8 cellular contexts compared by ENCODE assay signal in genomic region chr3:133930341-133930933, GRCh38. TPM values are rescaled to one million over a fixed set of nuclear protein-coding genes. Genes with fewer than 3 reads are reported as not detected.
DNase-seq lines count a peak whose midpoint lies in the region; ATAC-seq and TF ChIP-seq lines count a peak whose summit lies in the region.

No MANE protein-coding gene starts in this region.

- H3K9ac ChIP-seq in liver (ENCODE audit: low read depth in 1 of 2, low read length in 2 of 2) = no peak overlapping the region

- POLR2A ChIA-PET in MCF 10A (lab: Yijun Ruan, JAX) = interaction anchor here (0.6 to 1.3 kb wide), 4 partner anchors 9 to 281 kb away, joined by 3 to 4 read pairs (median 4); no protein-coding TSS in a partner anchor

- TF ChIP-seq RAD21 in liver (IDR thresholded peaks at IDR 0.05) = peak; percentile 82 to 83

- no peak overlapping the region for H3K4me3 Mint-ChIP-seq in GM23338
- no peak overlapping the region for H3K4me3 Mint-ChIP-seq in MCF 10A (ENCODE audit: unreplicated experiment)
- H3K4me3 Mint-ChIP-seq in activated naive CD4-positive, alpha-beta T cell treated with anti-CD3 and anti-CD28 coated beads for 36 hours = no peak overlapping the region

- H3F3A ChIP-seq in GM23338 (replicated peaks; ENCODE audit: low read depth) = peaks cover 6% of the 10 kb centered on the region; the same call in 1 of the 2 replicates

- no peaks in the 10 kb centered on the region for H3K9me2 ChIP-seq in GM23338 (ENCODE audit: insufficient read depth)

- no peaks in the 10 kb centered on the region; the same call in 1 of the 2 replicates for H3K4me1 ChIP-seq in GM23338 (ENCODE audit: insufficient read depth)
- H3K4me1 ChIP-seq in liver (ENCODE audit: control insufficient read depth in 4 of 4, insufficient read depth in 4 of 4, low read length in 3 of 4) = peaks cover 3 to 10% (median 10%) of the 10 kb centered on the region in 4 donors

- H3K9me3 ChIP-seq in liver (ENCODE audit: control insufficient read depth in 4 of 4, low read length in 3 of 4) = no peaks in the 10 kb centered on the region

- TF ChIP-seq CTCF in AG10803 (conservative IDR thresholded peaks at IDR 0.05; ENCODE audit: low read length) (peak; percentile 90), GM23338 (conservative IDR thresholded peaks at IDR 0.05; ENCODE audit: low read depth in 2 of 2) (peak; percentile 83 to 91), MCF 10A (IDR thresholded peaks at IDR 0.05; ENCODE audit: unreplicated experiment) (peak; percentile 67), liver (IDR thresholded peaks at IDR 0.05; ENCODE audit: low read depth, low read length, missing input control) (peak; percentile 49)

- H3K27me3 Mint-ChIP-seq in GM23338 (ENCODE audit: insufficient read depth, low read depth, poor library complexity) (peaks cover 13% of the 10 kb centered on the region), MCF 10A (ENCODE audit: insufficient read depth, unreplicated experiment) (peaks cover 21% of the 10 kb centered on the region)
- peaks cover 2% of the 10 kb centered on the region for H3K27me3 Mint-ChIP-seq in activated naive CD4-positive, alpha-beta T cell treated with anti-CD3 and anti-CD28 coated beads for 36 hours (ENCODE audit: low read depth)

- H3K27ac ChIP-seq in GM23338 (ENCODE audit: low read depth) = no peak overlapping the region
- no peak overlapping the region for H3K27ac ChIP-seq in liver (ENCODE audit: low read depth in 1 of 2, low read length in 2 of 2)

- no peak overlapping the region for H3K27ac Mint-ChIP-seq in GM23338
- H3K27ac Mint-ChIP-seq in MCF 10A (ENCODE audit: low read depth, unreplicated experiment) = no peak overlapping the region
- H3K27ac Mint-ChIP-seq in activated naive CD4-positive, alpha-beta T cell treated with anti-CD3 and anti-CD28 coated beads for 36 hours = no peak overlapping the region

- ATAC-seq in GM23338 = peak; percentile 11
- ATAC-seq in HG03135 (IDR thresholded peaks at IDR 0.05; ENCODE audit: unreplicated experiment) = no peak

- 86% methylated on average over 1 of the region's 1 CpG for WGBS in liver

- no peak overlapping the region for H3K4me2 ChIP-seq in GM23338

- H2AFZ ChIP-seq in GM23338 = no peak overlapping the region

- H3K4me1 Mint-ChIP-seq in GM23338 = peaks cover 12% of the 10 kb centered on the region
- peaks cover 13% of the 10 kb centered on the region for H3K4me1 Mint-ChIP-seq in MCF 10A (ENCODE audit: insufficient read depth, unreplicated experiment)
- peaks cover 6% of the 10 kb centered on the region for H3K4me1 Mint-ChIP-seq in activated naive CD4-positive, alpha-beta T cell treated with anti-CD3 and anti-CD28 coated beads for 36 hours (ENCODE audit: low read depth)

- no peaks in the 10 kb centered on the region for H3K36me3 ChIP-seq in GM23338 (ENCODE audit: insufficient read depth)
- H3K36me3 ChIP-seq in liver (ENCODE audit: control insufficient read depth in 4 of 4, insufficient read depth in 3 of 4, low read depth in 1 of 4, low read length in 3 of 4) = no peaks in the 10 kb centered on the region

- H3K9me3 Mint-ChIP-seq in GM23338 = no peaks in the 10 kb centered on the region
- no peaks in the 10 kb centered on the region for H3K9me3 Mint-ChIP-seq in MCF 10A (ENCODE audit: unreplicated experiment)
- H3K9me3 Mint-ChIP-seq in activated naive CD4-positive, alpha-beta T cell treated with anti-CD3 and anti-CD28 coated beads for 36 hours = no peaks in the 10 kb centered on the region

- BruUV-seq in MCF 10A (replicated peaks; lab: Mats Ljungman, UMichigan) = no TSS peak

- H3K4me3 ChIP-seq in AG10803 (ENCODE audit: low read length) (no peak overlapping the region), GM23338 (no peak overlapping the region), liver (ENCODE audit: low read depth in 1 of 3, low read length in 3 of 3) (no peak overlapping the region)

- peaks cover 19% of the 10 kb centered on the region for H3K27me3 ChIP-seq in GM23338 (ENCODE audit: insufficient read depth)
- no peaks in the 10 kb centered on the region for H3K27me3 ChIP-seq in liver (ENCODE audit: control insufficient read depth in 4 of 4, insufficient read depth in 4 of 4, low read length in 3 of 4)

- H4K20me1 ChIP-seq in GM23338 (replicated peaks; ENCODE audit: insufficient read depth) = no peaks in the 10 kb centered on the region

- CTCF ChIA-PET in MCF 10A (lab: Yijun Ruan, JAX) = interaction anchor here (0.5 to 7.2 kb wide), 41 partner anchors 9 to 1199 kb away, joined by 3 to 68 read pairs (median 4); no protein-coding TSS in a partner anchor
- CTCF ChIA-PET in activated naive CD4-positive, alpha-beta T cell treated with anti-CD3 and anti-CD28 coated beads for 36 hours (lab: Charles Lee) = interaction anchor here (1.3 kb wide), 1 partner anchor 1205 kb away, joined by 3 read pairs; no protein-coding TSS in a partner anchor

- intact Hi-C loops in MCF 10A (cut with micrococcal nuclease) = loop anchor here (1.0 to 10.0 kb wide), 6 partner anchors 109 to 544 kb away; no protein-coding TSS in a partner anchor
- intact Hi-C loops in activated naive CD4-positive, alpha-beta T cell treated with anti-CD3 and anti-CD28 coated beads for 36 hours (cut with micrococcal nuclease) = loop anchor here (1.0 to 10.0 kb wide), 5 partner anchors 267 to 544 kb away; partner anchors contain the start of gene AMOTL2

- H3K79me2 ChIP-seq in GM23338 (replicated peaks; ENCODE audit: insufficient read depth) = no peaks in the 10 kb centered on the region

- H3K36me3 Mint-ChIP-seq in GM23338 (ENCODE audit: low read depth) (no peaks in the 10 kb centered on the region), MCF 10A (ENCODE audit: insufficient read depth, unreplicated experiment) (no peaks in the 10 kb centered on the region)
- H3K36me3 Mint-ChIP-seq in activated naive CD4-positive, alpha-beta T cell treated with anti-CD3 and anti-CD28 coated beads for 36 hours (ENCODE audit: low read depth) = no peaks in the 10 kb centered on the region

- DNase-seq in AG10803 (ENCODE audit: low read depth) (peak; percentile 78), GM23338 (ENCODE audit: low spot score) (peak; percentile 82), NCI-H524 (lab: John Stamatoyannopoulos, UW) (peak; percentile 54 to 76), MCF 10A (ENCODE audit: unreplicated experiment) (peak; percentile 79)
- DNase-seq in activated naive CD4-positive, alpha-beta T cell treated with anti-CD3 and anti-CD28 coated beads for 36 hours = no peak
- no peak for DNase-seq in activated CD4-positive, CD25-positive, alpha-beta regulatory T cell treated with anti-CD3 and anti-CD28 coated beads, Interleukin-2, amount 50 U/mL, for 72 hours

TF ChIP-seq in GM23338, 12 proteins besides CTCF, POLR2A, EP300 and RAD21 (continues in another document):
- no peak for TF ChIP-seq ZNF114 (CRISPR knock-in tag; IDR thresholded peaks at IDR 0.05)
- TF ChIP-seq JUNB (IDR thresholded peaks at IDR 0.05; ENCODE audit: unreplicated experiment) = no peak
- no peak for TF ChIP-seq ETS1 (IDR thresholded peaks at IDR 0.05)
- no peak for TF ChIP-seq CREB1 (CRISPR knock-in tag; IDR thresholded peaks at IDR 0.05; ENCODE audit: low read depth)
- TF ChIP-seq POLR2AphosphoS5 (IDR thresholded peaks at IDR 0.05; ENCODE audit: low read depth) = no peak
- TF ChIP-seq NANOG (IDR thresholded peaks at IDR 0.05; ENCODE audit: borderline replicate concordance) = no peak
- TF ChIP-seq EZH2 (IDR thresholded peaks at IDR 0.05; ENCODE audit: low read depth, unreplicated experiment) = no peak
- TF ChIP-seq STAT1 (IDR thresholded peaks at IDR 0.05; ENCODE audit: unreplicated experiment) = no peak

TF ChIP-seq in liver, 16 proteins besides CTCF, POLR2A, EP300 and RAD21 (continues in another document):
- TF ChIP-seq HNF4G (IDR thresholded peaks at IDR 0.05) (no peak), REST (IDR thresholded peaks at IDR 0.05) (no peak), HNF4A (conservative IDR thresholded peaks at IDR 0.05) (no peak), SP1 (IDR thresholded peaks at IDR 0.05) (no peak), TAF1 (conservative IDR thresholded peaks at IDR 0.05) (no peak), JUND (IDR thresholded peaks at IDR 0.05) (no peak), NR2F2 (IDR thresholded peaks at IDR 0.05) (no peak)

RNA-seq across cellular contexts. Expression of gene RAB6B, which starts 34.8 kb away (rescaled TPM):
- 2.9 and 3.9 TPM in 2 replicates for total RNA-seq in GM23338 (2014; rRNA removed; shearing (Covaris generic))
- polyA plus RNA-seq in GM23338 (2016; fragmentation: Nextera tagmentation; extraction: Ambion mirVana) (1.2 and 1.4 TPM in 2 replicates), liver (under 1 TPM; 0.28 TPM)
- total RNA-seq in MCF 10A (2022) (0.96 and 1.1 TPM in 2 replicates), liver (1 to 10 TPM in 1 of 2 donors, under 1 TPM in 1; 0.08 to 2.8 TPM)
- not detected for total RNA-seq in activated naive CD4-positive, alpha-beta T cell treated with anti-CD3 and anti-CD28 coated beads for 36 hours

Comparison
In these comparisons a context has a peak if more than half of its experiments do, and no peak if none do; other contexts are left out.
1. DNase-seq: peak in AG10803 (single experiment), GM23338 (single experiment), NCI-H524 (2 of 2) and MCF 10A (single experiment); none in activated naive CD4-positive, alpha-beta T cell treated with anti-CD3 and anti-CD28 coated beads for 36 hours (single experiment) and activated CD4-positive, CD25-positive, alpha-beta regulatory T cell treated with anti-CD3 and anti-CD28 coated beads, Interleukin-2, amount 50 U/mL, for 72 hours (single experiment).
2. Peak in every context shown above with its lines, with median percentiles within 50 percentile points of each other: CTCF ChIP-seq.